In the genomic region with DNA sequence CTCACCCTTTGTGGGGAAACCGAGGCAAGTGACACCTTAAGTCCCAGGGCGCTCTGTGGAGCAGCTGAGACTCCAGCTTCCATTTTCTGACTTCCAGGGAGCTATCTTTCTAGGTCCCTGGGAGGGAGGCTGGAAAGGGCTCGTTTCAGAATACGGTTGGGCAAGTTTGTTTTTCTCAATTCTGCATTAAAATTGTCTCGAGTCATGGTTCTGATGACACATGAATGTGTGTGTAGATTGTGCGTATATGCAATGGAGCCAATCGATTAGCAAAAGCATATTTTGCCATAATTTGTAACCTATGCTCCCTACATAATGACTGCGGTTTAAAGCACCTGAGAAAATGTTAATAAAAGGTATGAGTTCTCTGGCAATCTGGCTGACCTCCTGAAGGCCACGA, we compare ENCODE assay signal across 20 cellular contexts.
"Had no signal": no experiment of that assay in that cellular context is flagged by ENCODE, and none has a peak within 500 bp of the region (broad histone marks: within the 10 kb centered on the region; RNA-seq: fewer than 3 reads in every experiment).

No MANE protein-coding gene starts in this region.

- H3K4me1 ChIP-seq: breast epithelium had no signal

- DNase-seq: activated CD4-positive, alpha-beta T cell treated with anti-CD3 and anti-CD28 coated beads for 48 hours; activated CD4-positive, alpha-beta T cell treated with anti-CD3 and anti-CD28 coated beads, Interleukin-2, amount 50 U/mL, for 48 hours; activated CD4-positive, CD25-positive, alpha-beta regulatory T cell treated with anti-CD3 and anti-CD28 coated beads, Interleukin-2, amount 50 U/mL, for 72 hours; activated CD8-positive, alpha-beta memory T cell treated with anti-CD3 and anti-CD28 coated beads, Interleukin-2, amount 10 ng/mL, durations not matched to agents 7 days and 5 days; activated effector memory CD4-positive, alpha-beta T cell treated with Interleukin-2 at 50 U/mL for 16 hours; activated naive CD4-positive, alpha-beta T cell; activated T-cell treated with anti-CD3 and anti-CD28 coated beads, Interleukin-2, amount 50 U/mL, for 24 hours; aorta; caudate nucleus; NCI-H1105 treated with DMSO at 0.1 percent for 48 hours; NCI-H146; NCI-H1930; NCI-H2171 treated with DMSO at 0.1 percent for 48 hours; NCI-H345; NCI-H510A; NCI-H526 treated with DMSO at 0.1 percent for 48 hours; NCI-H82; SK-N-SH had no signal

- H3K9me3 ChIP-seq: breast epithelium, SK-N-SH had no signal

- H3K4me2 ChIP-seq: SK-N-SH had no signal

- H3K4me3 ChIP-seq: breast epithelium had no signal

- ATAC-seq: activated CD8-positive, alpha-beta memory T cell treated with anti-CD3 and anti-CD28 coated beads, Interleukin-2, amount 10 ng/mL, durations not matched to agents 7 days and 5 days; WTC11 had no signal

- H3K36me3 ChIP-seq: breast epithelium had no signal

- H3K9ac ChIP-seq: SK-N-SH had no signal
